Comparison of ENCODE assay signal across 8 cellular contexts in the genomic region with DNA sequence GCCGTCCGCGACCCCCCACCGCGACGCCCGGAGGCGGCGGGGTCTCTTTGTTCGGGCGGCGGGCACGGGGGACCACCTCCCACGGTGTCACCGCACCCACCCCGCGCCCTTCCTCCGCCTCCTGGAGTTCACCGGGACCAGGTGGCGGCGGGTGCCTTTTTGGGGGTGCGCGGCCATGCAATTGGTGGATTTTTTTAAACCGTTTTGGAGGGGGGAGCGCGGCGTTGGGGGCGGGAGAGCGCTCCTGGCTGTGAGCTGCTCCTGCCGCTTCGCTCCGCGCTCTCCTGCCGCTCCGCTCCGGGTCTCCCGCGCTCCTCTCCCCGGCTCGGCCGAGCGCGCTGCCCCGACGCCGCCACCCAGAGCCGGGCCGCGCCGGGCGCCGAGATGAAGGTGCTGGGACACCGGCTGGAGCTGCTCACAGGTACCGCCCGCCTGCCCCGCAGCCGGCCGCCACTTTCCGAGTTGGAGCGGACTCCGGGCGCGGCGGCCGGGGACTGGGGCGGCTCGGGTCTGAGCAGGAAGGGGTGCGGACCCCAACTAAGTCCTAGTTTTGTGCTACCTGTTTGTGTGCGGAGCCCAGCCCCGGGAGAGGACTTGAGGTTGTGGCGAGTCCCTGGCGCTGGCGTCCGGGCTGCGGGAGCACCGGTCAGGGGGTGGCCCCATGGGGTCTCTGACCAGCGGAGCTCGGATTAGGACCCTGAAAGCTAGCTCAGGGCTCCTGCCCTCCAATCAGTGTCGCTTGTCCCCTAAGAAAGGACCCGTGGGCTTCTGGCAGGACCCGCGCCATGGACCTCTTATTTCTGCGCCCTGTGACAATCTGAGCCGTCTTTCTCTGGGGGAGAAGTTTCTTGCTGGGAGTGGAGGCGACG. TPM values are rescaled to one million over a fixed set of nuclear protein-coding genes. Genes with fewer than 3 reads are reported as not detected.
DNase-seq lines count a peak whose midpoint lies in the region; ATAC-seq and TF ChIP-seq lines count a peak whose summit lies in the region.

No MANE protein-coding gene starts in this region.

- H3K4me3 Mint-ChIP-seq in activated CD8-positive, alpha-beta T cell treated with anti-CD3 and anti-CD28 coated beads, Interleukin-2, amount 10 ng/mL, durations not matched to agents 7 days and 5 days = peak overlapping the region; percentile 36

- POLR2A ChIA-PET in activated CD8-positive, alpha-beta T cell treated with anti-CD3 and anti-CD28 coated beads, Interleukin-2, amount 10 ng/mL, durations not matched to agents 7 days and 5 days (lab: Charles Lee) = no interaction called here

- no peaks in the 10 kb centered on the region for H3K9me3 Mint-ChIP-seq in activated CD8-positive, alpha-beta T cell treated with anti-CD3 and anti-CD28 coated beads, Interleukin-2, amount 10 ng/mL, durations not matched to agents 7 days and 5 days (ENCODE audit: insufficient read depth)

- no peaks in the 10 kb centered on the region for H3K36me3 ChIP-seq in right atrium auricular region

- H3K36me3 Mint-ChIP-seq in activated CD8-positive, alpha-beta T cell treated with anti-CD3 and anti-CD28 coated beads, Interleukin-2, amount 10 ng/mL, durations not matched to agents 7 days and 5 days (ENCODE audit: low read depth) = no peaks in the 10 kb centered on the region

- no peaks in the 10 kb centered on the region for H3K9me3 ChIP-seq in right atrium auricular region

- no peak for TF ChIP-seq CTCF in right atrium auricular region (IDR thresholded peaks at IDR 0.05)

- ATAC-seq in activated CD8-positive, alpha-beta T cell treated with anti-CD3 and anti-CD28 coated beads, Interleukin-2, amount 10 ng/mL, durations not matched to agents 7 days and 5 days = peak; percentile 42
- no peak for ATAC-seq in GM18520 (IDR thresholded peaks at IDR 0.05; ENCODE audit: unreplicated experiment)

- peak; percentile 58 for DNase-seq in NCI-H82 (lab: John Stamatoyannopoulos, UW)
- no peak for DNase-seq in NCI-H82 treated with DMSO at 0.1 percent for 48 hours (lab: John Stamatoyannopoulos, UW; ENCODE audit: unreplicated experiment)
- DNase-seq in activated CD8-positive, alpha-beta T cell treated with anti-CD3 and anti-CD28 coated beads, Interleukin-2, amount 10 ng/mL, durations not matched to agents 7 days and 5 days = no peak
- DNase-seq in right atrium auricular region (ENCODE audit: low spot score) = no peak
- no peak for DNase-seq in activated gamma-delta T cell (lab: John Stamatoyannopoulos, UW)
- DNase-seq in Kasumi-1 (lab: John Stamatoyannopoulos, UW) = no peak

- peaks cover 7% of the 10 kb centered on the region for H3K4me1 Mint-ChIP-seq in activated CD8-positive, alpha-beta T cell treated with anti-CD3 and anti-CD28 coated beads, Interleukin-2, amount 10 ng/mL, durations not matched to agents 7 days and 5 days (ENCODE audit: low read depth)

- no peak overlapping the region for H3K27ac Mint-ChIP-seq in activated CD8-positive, alpha-beta T cell treated with anti-CD3 and anti-CD28 coated beads, Interleukin-2, amount 10 ng/mL, durations not matched to agents 7 days and 5 days

- peaks cover 0 to 33% of the 10 kb centered on the region in 2 donors for H3K4me1 ChIP-seq in right atrium auricular region

- no peaks in the 10 kb centered on the region for H3K27me3 ChIP-seq in right atrium auricular region

- H3K27ac ChIP-seq in right atrium auricular region = peak overlapping the region; percentile 82 to 91
- H3K27ac ChIP-seq in skin epidermis = peak overlapping the region in 14 of 21 experiments; percentile 34 to 86 (median 70)

- CTCF ChIA-PET in activated CD8-positive, alpha-beta T cell treated with anti-CD3 and anti-CD28 coated beads, Interleukin-2, amount 10 ng/mL, durations not matched to agents 7 days and 5 days (lab: Charles Lee) = no interaction called here

- H3K27me3 Mint-ChIP-seq in activated CD8-positive, alpha-beta T cell treated with anti-CD3 and anti-CD28 coated beads, Interleukin-2, amount 10 ng/mL, durations not matched to agents 7 days and 5 days (ENCODE audit: low read depth) = peaks cover 52% of the 10 kb centered on the region

- H3K4me3 ChIP-seq in right atrium auricular region = peak overlapping the region; percentile 48 to 74
- peak overlapping the region; percentile 27 to 56 (median 42) for H3K4me3 ChIP-seq in skin epidermis

RNA-seq across cellular contexts. Expression of gene NDRG4, which starts 35.7 kb away (rescaled TPM):
- not detected for total RNA-seq in activated CD8-positive, alpha-beta T cell treated with anti-CD3 and anti-CD28 coated beads, Interleukin-2, amount 10 ng/mL, durations not matched to agents 7 days and 5 days
- 100 to 1,000 TPM; 163 to 238 TPM for total RNA-seq in right atrium auricular region

RNA-seq across cellular contexts. Expression of gene SETD6, which starts 51.0 kb away (rescaled TPM):
- 10 to 100 TPM; 16.0 to 16.9 TPM for total RNA-seq in activated CD8-positive, alpha-beta T cell treated with anti-CD3 and anti-CD28 coated beads, Interleukin-2, amount 10 ng/mL, durations not matched to agents 7 days and 5 days
- total RNA-seq in right atrium auricular region = 10 to 100 TPM; 11.9 to 12.9 TPM

Comparison
In these comparisons a context has a peak if more than half of its experiments do, and no peak if none do; other contexts are left out.
1. RNA of gene NDRG4, which starts 35.7 kb away (total RNA-seq): 163 to 238 TPM in right atrium auricular region; not detected in activated CD8-positive, alpha-beta T cell treated with anti-CD3 and anti-CD28 coated beads, Interleukin-2, amount 10 ng/mL, durations not matched to agents 7 days and 5 days; every median in the first group is over 100 times any median in the second.